20 cellular contexts compared by ENCODE assay signal in the genomic region with DNA sequence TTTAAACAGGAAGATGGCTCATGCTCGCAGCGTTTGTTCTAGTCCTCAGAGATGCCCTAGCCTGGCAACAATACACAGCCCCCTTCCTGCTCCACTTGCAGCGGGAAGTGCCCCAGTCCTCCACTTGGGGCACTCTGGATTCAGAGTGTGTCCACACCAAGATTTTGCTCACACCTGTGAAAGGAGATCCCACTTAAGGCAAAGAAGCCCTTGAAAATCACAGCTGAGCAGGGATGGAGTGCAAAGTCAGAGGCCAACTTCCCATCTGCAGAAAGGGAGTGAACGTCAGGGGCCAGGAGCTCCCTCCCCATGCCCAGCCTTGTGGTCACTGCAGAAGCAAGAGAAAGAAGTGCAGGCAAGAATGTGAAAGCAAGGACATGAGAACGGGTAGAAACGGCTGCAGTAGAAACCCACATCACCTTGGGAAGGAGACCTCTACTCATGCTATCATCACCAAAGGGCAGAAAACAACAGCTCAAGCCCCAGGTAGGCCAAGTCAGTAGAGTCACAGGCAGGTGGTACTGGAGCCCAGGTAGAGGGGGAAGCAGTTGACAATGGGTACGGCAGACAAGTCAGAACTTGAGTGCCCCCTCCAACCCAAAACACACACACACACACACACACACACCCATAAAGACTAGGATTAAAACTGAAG.
DNase-seq lines count a peak whose midpoint lies in the region; ATAC-seq, FAIRE-seq and TF ChIP-seq lines count a peak whose summit lies in the region.
"Had no signal": no experiment of that assay in that cellular context is flagged by ENCODE, and none has a peak within 500 bp of the region (broad histone marks: within the 10 kb centered on the region; RNA-seq: fewer than 3 reads in every experiment).

No MANE protein-coding gene starts in this region.

- TF ChIP-seq CTCF in GM12872 (IDR thresholded peaks at IDR 0.05; ENCODE audit: insufficient read depth, low read depth, low read length) (peak; percentile 13; the same call in 1 of the 3 replicates), VCaP (conservative IDR thresholded peaks at IDR 0.05) (peak; percentile 15; the same call in 1 of the 2 replicates)

- no peaks in the 10 kb centered on the region for H3K4me1 ChIP-seq in small intestine (ENCODE audit: control insufficient read depth in 2 of 2, insufficient read depth in 1 of 2, low read depth in 1 of 2, low read length in 1 of 2)
- H3K4me1 ChIP-seq: Peyer's patch had no signal

- no peaks in the 10 kb centered on the region for H3K36me3 ChIP-seq in small intestine (ENCODE audit: control insufficient read depth in 2 of 2, insufficient read depth in 2 of 2, low read length in 2 of 2)
- H3K36me3 ChIP-seq: Peyer's patch had no signal

- DNase-seq in D341Med (ENCODE audit: low spot score) (peak; percentile 9), islet precursor cell (peak; percentile 29), small intestine (no peak), HCEC 1CT (no peak), NCI-H146 treated with DMSO at 0.1 percent for 48 hours (lab: John Stamatoyannopoulos, UW; ENCODE audit: unreplicated experiment) (no peak)
- DNase-seq: DMS153, GM23248, NCI-H1105 treated with DMSO at 0.1 percent for 48 hours, NCI-H187, NCI-H2171, NCI-H446, NCI-H82, Peyer's patch, SK-N-SH, T-cell had no signal

- no peaks in the 10 kb centered on the region for H3K9me3 ChIP-seq in small intestine (ENCODE audit: control insufficient read depth, low read depth)
- H3K9me3 ChIP-seq: Peyer's patch, SK-N-SH had no signal

- FAIRE-seq in small intestine (lab: Jason Lieb, UNC), result no peak
- FAIRE-seq: HTR-8/SVneo had no signal

- H3K27me3 ChIP-seq in small intestine (ENCODE audit: control insufficient read depth in 2 of 2, insufficient read depth in 2 of 2, low read length in 2 of 2), result peaks cover 0 to 8% of the 10 kb centered on the region in 2 donors
- H3K27me3 ChIP-seq: Peyer's patch had no signal

- ATAC-seq in HG03565 (IDR thresholded peaks at IDR 0.05; ENCODE audit: unreplicated experiment), result no peak
- ATAC-seq: Right ventricle myocardium inferior, T-cell had no signal

- WGBS in small intestine, 3 donors, result 63 to 69% (median 68%) methylated on average over 7 of the region's 7 CpGs

- H3K4me3 ChIP-seq in small intestine (ENCODE audit: low read depth in 1 of 2, low read length in 2 of 2), result no peak overlapping the region
- H3K4me3 ChIP-seq: GM23248, Peyer's patch had no signal

- no peak overlapping the region for H3K27ac ChIP-seq in VCaP
- H3K27ac ChIP-seq in small intestine (ENCODE audit: low read depth in 1 of 2, low read length in 1 of 2), result no peak overlapping the region
- H3K27ac ChIP-seq: GM23248, Peyer's patch had no signal

Comparison
In these comparisons a context has a peak if more than half of its experiments do, and no peak if none do; other contexts are left out.
1. DNase-seq: peak in D341Med (single experiment) and islet precursor cell (single experiment); none in small intestine (single experiment), HCEC 1CT (single experiment) and NCI-H146 treated with DMSO at 0.1 percent for 48 hours (single experiment).